ENCODE assay signal across 3 cellular contexts in genomic region chr10:32207544-32207943, GRCh38.
TF ChIP-seq lines count a peak whose summit lies in the region.

No MANE protein-coding gene starts in this region.

TF ChIP-seq in IMR-90, 13 proteins besides CTCF, POLR2A, EP300 and RAD21:
- TF ChIP-seq SMC3 (IDR thresholded peaks at IDR 0.05; ENCODE audit: low read depth, low read length) (peak; percentile 63), ELK1 (IDR thresholded peaks at IDR 0.05; ENCODE audit: borderline replicate concordance, low read depth, low read length) (no peak)

TF ChIP-seq in K562, 482 proteins besides CTCF, POLR2A, EP300 and RAD21:
- 0 out of 2 replicates have a peak, but pooled peaks have one; percentile 23 for TF ChIP-seq MYC (IDR thresholded peaks at IDR 0.05; ENCODE audit: low read depth, low read length)
- TF ChIP-seq MYC (CRISPR knock-in tag; IDR thresholded peaks at IDR 0.05; ENCODE audit: borderline replicate concordance, low read depth), result no peak
- no peak for TF ChIP-seq HNRNPLL (IDR thresholded peaks at IDR 0.05; ENCODE audit: low read depth, low read length, poor library complexity, severe bottlenecking)
- 0 out of 2 replicates have a peak, but pooled peaks have one; percentile 11 for TF ChIP-seq ARID2 (IDR thresholded peaks at IDR 0.05)
- TF ChIP-seq CXXC5 (CRISPR knock-in tag; IDR thresholded peaks at IDR 0.05), result 0 out of 2 replicates have a peak, but pooled peaks have one; percentile 17
- TF ChIP-seq ZNF384 (IDR thresholded peaks at IDR 0.05; ENCODE audit: low read depth, low read length), result 0 out of 2 replicates have a peak, but pooled peaks have one; percentile 11
- peak; percentile 77 for TF ChIP-seq SMC3 (conservative IDR thresholded peaks at IDR 0.05; ENCODE audit: insufficient read depth, low read depth, low read length)
- no peak for TF ChIP-seq ZNF239 (CRISPR knock-in tag; IDR thresholded peaks at IDR 0.05)
- no peak for TF ChIP-seq VEZF1 (CRISPR knock-in tag; IDR thresholded peaks at IDR 0.05)
- peak; percentile 74; the same call in 1 of the 2 replicates for TF ChIP-seq STAG1 (CRISPR knock-in tag; IDR thresholded peaks at IDR 0.05; ENCODE audit: borderline replicate concordance)
- TF ChIP-seq, protein P1, sequence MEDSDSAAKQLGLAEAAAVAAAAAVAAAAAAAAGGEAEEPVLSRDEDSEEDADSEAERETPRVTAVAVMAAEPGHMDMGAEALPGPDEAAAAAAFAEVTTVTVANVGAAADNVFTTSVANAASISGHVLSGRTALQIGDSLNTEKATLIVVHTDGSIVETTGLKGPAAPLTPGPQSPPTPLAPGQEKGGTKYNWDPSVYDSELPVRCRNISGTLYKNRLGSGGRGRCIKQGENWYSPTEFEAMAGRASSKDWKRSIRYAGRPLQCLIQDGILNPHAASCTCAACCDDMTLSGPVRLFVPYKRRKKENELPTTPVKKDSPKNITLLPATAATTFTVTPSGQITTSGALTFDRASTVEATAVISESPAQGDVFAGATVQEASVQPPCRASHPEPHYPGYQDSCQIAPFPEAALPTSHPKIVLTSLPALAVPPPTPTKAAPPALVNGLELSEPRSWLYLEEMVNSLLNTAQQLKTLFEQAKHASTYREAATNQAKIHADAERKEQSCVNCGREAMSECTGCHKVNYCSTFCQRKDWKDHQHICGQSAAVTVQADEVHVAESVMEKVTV (CRISPR knock-in tag; IDR thresholded peaks at IDR 0.05), result peak; percentile 70
- TF ChIP-seq, protein P2, sequence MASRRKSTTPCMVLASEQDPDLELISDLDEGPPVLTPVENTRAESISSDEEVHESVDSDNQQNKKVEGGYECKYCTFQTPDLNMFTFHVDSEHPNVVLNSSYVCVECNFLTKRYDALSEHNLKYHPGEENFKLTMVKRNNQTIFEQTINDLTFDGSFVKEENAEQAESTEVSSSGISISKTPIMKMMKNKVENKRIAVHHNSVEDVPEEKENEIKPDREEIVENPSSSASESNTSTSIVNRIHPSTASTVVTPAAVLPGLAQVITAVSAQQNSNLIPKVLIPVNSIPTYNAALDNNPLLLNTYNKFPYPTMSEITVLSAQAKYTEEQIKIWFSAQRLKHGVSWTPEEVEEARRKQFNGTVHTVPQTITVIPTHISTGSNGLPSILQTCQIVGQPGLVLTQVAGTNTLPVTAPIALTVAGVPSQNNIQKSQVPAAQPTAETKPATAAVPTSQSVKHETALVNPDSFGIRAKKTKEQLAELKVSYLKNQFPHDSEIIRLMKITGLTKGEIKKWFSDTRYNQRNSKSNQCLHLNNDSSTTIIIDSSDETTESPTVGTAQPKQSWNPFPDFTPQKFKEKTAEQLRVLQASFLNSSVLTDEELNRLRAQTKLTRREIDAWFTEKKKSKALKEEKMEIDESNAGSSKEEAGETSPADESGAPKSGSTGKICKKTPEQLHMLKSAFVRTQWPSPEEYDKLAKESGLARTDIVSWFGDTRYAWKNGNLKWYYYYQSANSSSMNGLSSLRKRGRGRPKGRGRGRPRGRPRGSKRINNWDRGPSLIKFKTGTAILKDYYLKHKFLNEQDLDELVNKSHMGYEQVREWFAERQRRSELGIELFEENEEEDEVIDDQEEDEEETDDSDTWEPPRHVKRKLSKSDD (conservative IDR thresholded peaks at IDR 0.05; ENCODE audit: low read length), result 0 out of 2 replicates have a peak, but pooled peaks have one; percentile 57

TF ChIP-seq in HepG2, 621 proteins besides CTCF, POLR2A, EP300 and RAD21 (continued from another document and continues in another):
- TF ChIP-seq ZSCAN31 (CRISPR knock-in tag; IDR thresholded peaks at IDR 0.05; ENCODE audit: low read depth) (no peak), NFIC (IDR thresholded peaks at IDR 0.05; ENCODE audit: low read length) (no peak), HOXA7 (CRISPR knock-in tag; IDR thresholded peaks at IDR 0.05) (no peak), NR2F2 (IDR thresholded peaks at IDR 0.05; ENCODE audit: borderline replicate concordance, low read depth) (no peak), NR2F1 (CRISPR knock-in tag; IDR thresholded peaks at IDR 0.05) (no peak), BRD4 (CRISPR knock-in tag; IDR thresholded peaks at IDR 0.05) (no peak), ARHGAP35 (CRISPR knock-in tag; IDR thresholded peaks at IDR 0.05; ENCODE audit: borderline replicate concordance) (no peak), IKZF4 (CRISPR knock-in tag; IDR thresholded peaks at IDR 0.05; ENCODE audit: borderline replicate concordance, low read depth, not compliant biosample characterization) (no peak), ZFX (CRISPR knock-in tag; IDR thresholded peaks at IDR 0.05; ENCODE audit: low read depth) (no peak), ZNF781 (CRISPR knock-in tag; IDR thresholded peaks at IDR 0.05; ENCODE audit: borderline replicate concordance, not compliant biosample characterization) (no peak), CEBPG (CRISPR knock-in tag; IDR thresholded peaks at IDR 0.05) (0 out of 2 replicates have a peak, but pooled peaks have one; percentile 9), SALL1 (CRISPR knock-in tag; IDR thresholded peaks at IDR 0.05) (peak; percentile 51), PHB2 (IDR thresholded peaks at IDR 0.05; ENCODE audit: partially characterized antibody) (no peak), ZNF616 (CRISPR knock-in tag; IDR thresholded peaks at IDR 0.05; ENCODE audit: low read depth) (no peak), ZNF17 (CRISPR knock-in tag; IDR thresholded peaks at IDR 0.05) (no peak), ZNF260 (CRISPR knock-in tag; IDR thresholded peaks at IDR 0.05; ENCODE audit: borderline replicate concordance, low read depth) (no peak), FOXA3 (CRISPR knock-in tag; IDR thresholded peaks at IDR 0.05) (no peak), PBX2 (CRISPR knock-in tag; IDR thresholded peaks at IDR 0.05) (no peak), ZNF136 (CRISPR knock-in tag; IDR thresholded peaks at IDR 0.05; ENCODE audit: low read depth) (no peak), SMAD1 (CRISPR knock-in tag; IDR thresholded peaks at IDR 0.05; ENCODE audit: borderline replicate concordance, low read depth) (no peak), ZKSCAN5 (CRISPR knock-in tag; IDR thresholded peaks at IDR 0.05) (no peak), ERF (CRISPR knock-in tag; IDR thresholded peaks at IDR 0.05) (peak; percentile 54; the same call in 1 of the 2 replicates), ZBTB10 (CRISPR knock-in tag; IDR thresholded peaks at IDR 0.05; ENCODE audit: borderline replicate concordance) (no peak), POLR2AphosphoS2 (IDR thresholded peaks at IDR 0.05; ENCODE audit: low read depth, low read length) (no peak), ZSCAN9 (CRISPR knock-in tag; IDR thresholded peaks at IDR 0.05; ENCODE audit: borderline replicate concordance) (peak; percentile 49; the same call in 1 of the 2 replicates), ZNF83 (CRISPR knock-in tag; IDR thresholded peaks at IDR 0.05; ENCODE audit: borderline replicate concordance) (no peak), ZNF598 (CRISPR knock-in tag; IDR thresholded peaks at IDR 0.05; ENCODE audit: borderline replicate concordance) (no peak), HDAC2 (CRISPR knock-in tag; IDR thresholded peaks at IDR 0.05) (no peak), ZNF646 (CRISPR knock-in tag; IDR thresholded peaks at IDR 0.05) (no peak)
- TF ChIP-seq, protein P3, sequence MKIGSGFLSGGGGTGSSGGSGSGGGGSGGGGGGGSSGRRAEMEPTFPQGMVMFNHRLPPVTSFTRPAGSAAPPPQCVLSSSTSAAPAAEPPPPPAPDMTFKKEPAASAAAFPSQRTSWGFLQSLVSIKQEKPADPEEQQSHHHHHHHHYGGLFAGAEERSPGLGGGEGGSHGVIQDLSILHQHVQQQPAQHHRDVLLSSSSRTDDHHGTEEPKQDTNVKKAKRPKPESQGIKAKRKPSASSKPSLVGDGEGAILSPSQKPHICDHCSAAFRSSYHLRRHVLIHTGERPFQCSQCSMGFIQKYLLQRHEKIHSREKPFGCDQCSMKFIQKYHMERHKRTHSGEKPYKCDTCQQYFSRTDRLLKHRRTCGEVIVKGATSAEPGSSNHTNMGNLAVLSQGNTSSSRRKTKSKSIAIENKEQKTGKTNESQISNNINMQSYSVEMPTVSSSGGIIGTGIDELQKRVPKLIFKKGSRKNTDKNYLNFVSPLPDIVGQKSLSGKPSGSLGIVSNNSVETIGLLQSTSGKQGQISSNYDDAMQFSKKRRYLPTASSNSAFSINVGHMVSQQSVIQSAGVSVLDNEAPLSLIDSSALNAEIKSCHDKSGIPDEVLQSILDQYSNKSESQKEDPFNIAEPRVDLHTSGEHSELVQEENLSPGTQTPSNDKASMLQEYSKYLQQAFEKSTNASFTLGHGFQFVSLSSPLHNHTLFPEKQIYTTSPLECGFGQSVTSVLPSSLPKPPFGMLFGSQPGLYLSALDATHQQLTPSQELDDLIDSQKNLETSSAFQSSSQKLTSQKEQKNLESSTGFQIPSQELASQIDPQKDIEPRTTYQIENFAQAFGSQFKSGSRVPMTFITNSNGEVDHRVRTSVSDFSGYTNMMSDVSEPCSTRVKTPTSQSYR (CRISPR knock-in tag; IDR thresholded peaks at IDR 0.05; ENCODE audit: borderline replicate concordance), result no peak
- TF ChIP-seq, protein P4, sequence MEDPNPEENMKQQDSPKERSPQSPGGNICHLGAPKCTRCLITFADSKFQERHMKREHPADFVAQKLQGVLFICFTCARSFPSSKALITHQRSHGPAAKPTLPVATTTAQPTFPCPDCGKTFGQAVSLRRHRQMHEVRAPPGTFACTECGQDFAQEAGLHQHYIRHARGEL (CRISPR knock-in tag; IDR thresholded peaks at IDR 0.05), result no peak
- TF ChIP-seq, protein P5, sequence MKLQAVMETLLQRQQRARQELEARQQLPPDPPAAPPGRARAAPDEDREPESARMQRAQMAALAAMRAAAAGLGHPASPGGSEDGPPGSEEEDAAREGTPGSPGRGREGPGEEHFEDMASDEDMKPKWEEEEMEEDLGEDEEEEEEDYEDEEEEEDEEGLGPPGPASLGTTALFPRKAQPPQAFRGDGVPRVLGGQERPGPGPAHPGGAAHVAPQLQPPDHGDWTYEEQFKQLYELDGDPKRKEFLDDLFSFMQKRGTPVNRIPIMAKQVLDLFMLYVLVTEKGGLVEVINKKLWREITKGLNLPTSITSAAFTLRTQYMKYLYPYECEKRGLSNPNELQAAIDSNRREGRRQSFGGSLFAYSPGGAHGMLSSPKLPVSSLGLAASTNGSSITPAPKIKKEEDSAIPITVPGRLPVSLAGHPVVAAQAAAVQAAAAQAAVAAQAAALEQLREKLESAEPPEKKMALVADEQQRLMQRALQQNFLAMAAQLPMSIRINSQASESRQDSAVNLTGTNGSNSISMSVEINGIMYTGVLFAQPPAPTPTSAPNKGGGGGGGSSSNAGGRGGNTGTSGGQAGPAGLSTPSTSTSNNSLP (IDR thresholded peaks at IDR 0.05; ENCODE audit: low read depth, low read length), result no peak
